27 cellular contexts compared by ENCODE assay signal in genomic region chr18:50623694-50624352, GRCh38.
"Had no signal": no experiment of that assay in that cellular context is flagged by ENCODE, and none has a peak within 500 bp of the region (broad histone marks: within the 10 kb centered on the region; RNA-seq: fewer than 3 reads in every experiment).

No MANE protein-coding gene starts in this region.

- ATAC-seq: activated naive CD4-positive, alpha-beta T cell treated with anti-CD3 and anti-CD28 coated beads, Interleukin-2, amount 50 U/mL, for 72 hours; activated T-cell treated with anti-CD3 and anti-CD28 coated beads, Interleukin-2, amount 50 U/mL, for 72 hours; effector memory CD8-positive, alpha-beta T cell; T-helper 17 cell had no signal

- H3K36me3 ChIP-seq: ascending aorta, breast epithelium, cardiac muscle cell, esophagus muscularis mucosa had no signal

- H3K4me1 ChIP-seq: breast epithelium had no signal

- H3K9me3 ChIP-seq: ascending aorta, breast epithelium, esophagus muscularis mucosa had no signal

- H3K27ac ChIP-seq: ascending aorta, breast epithelium, cardiac muscle cell, esophagus muscularis mucosa had no signal

- H3K27me3 ChIP-seq: ascending aorta, breast epithelium, cardiac muscle cell, esophagus muscularis mucosa had no signal

- H3K4me3 ChIP-seq: ascending aorta, breast epithelium, cardiac muscle cell, esophagus muscularis mucosa had no signal

- DNase-seq: activated CD4-positive, alpha-beta memory T cell treated with anti-CD3 and anti-CD28 coated beads, Interleukin-2, amount 10 ng/mL, durations not matched to agents 7 days and 5 days; activated CD4-positive, alpha-beta T cell treated with anti-CD3 and anti-CD28 coated beads for 1 hour; activated CD4-positive, alpha-beta T cell treated with anti-CD3 and anti-CD28 coated beads for 4 hours; activated CD4-positive, alpha-beta T cell treated with anti-CD3 and anti-CD28 coated beads, Interleukin-2, amount 10 ng/mL, durations not matched to agents 7 days and 5 days; activated CD4-positive, alpha-beta T cell treated with anti-CD3 and anti-CD28 coated beads, Interleukin-2, amount 50 U/mL, for 4 hours; activated CD8-positive, alpha-beta memory T cell treated with anti-CD3 and anti-CD28 coated beads, Interleukin-2, amount 50 U/mL, for 48 hours; activated gamma-delta T cell; activated naive CD4-positive, alpha-beta T cell; activated naive CD4-positive, alpha-beta T cell treated with anti-CD3 and anti-CD28 coated beads, Interleukin-2, amount 10 ng/mL, durations not matched to agents 7 days and 5 days; activated naive CD8-positive, alpha-beta T cell treated with anti-CD3 and anti-CD28 coated beads, Interleukin-2, amount 10 ng/mL, durations not matched to agents 7 days and 5 days; activated T-cell treated with anti-CD3 and anti-CD28 coated beads for 4 hours; activated T-cell treated with anti-CD3 and anti-CD28 coated beads, Interleukin-2, amount 50 U/mL, for 24 hours; activated T-cell treated with anti-CD3 and anti-CD28 coated beads, Interleukin-2, amount 50 U/mL, for 72 hours; cortex of kidney; dermis blood vessel endothelial cell; effector CD4-positive, alpha-beta T cell; effector memory CD8-positive, alpha-beta T cell; erythroblast; foreskin melanocyte; T-helper 1 cell; T-helper 17 cell; T1000 had no signal
